21 cellular contexts compared by ENCODE assay signal in genomic region chr17:39848600-39848999, GRCh38. TPM values are rescaled to one million over a fixed set of nuclear protein-coding genes. Genes with fewer than 3 reads are reported as not detected.
A peak's percentile ranks its signal among the peaks of the same experiment; 100 is the strongest.
DNase-seq lines count a peak whose midpoint lies in the region; ATAC-seq and TF ChIP-seq lines count a peak whose summit lies in the region.
"Had no signal": no experiment of that assay in that cellular context is flagged by ENCODE, and none has a peak within 500 bp of the region (broad histone marks: within the 10 kb centered on the region; RNA-seq: fewer than 3 reads in every experiment).

No MANE protein-coding gene starts in this region.

- peak overlapping the region; percentile 30 for H3K4me3 ChIP-seq in DOHH2 (ENCODE audit: low read length)
- H3K4me3 ChIP-seq in MM.1S (ENCODE audit: low read length): 0 out of 2 replicates have a peak overlapping the region, but pooled peaks have one; percentile 12
- H3K4me3 ChIP-seq in neuronal stem cell (ENCODE audit: low read length in 2 of 2): no peak overlapping the region
- H3K4me3 ChIP-seq: lower lobe of right lung, MG63, smooth muscle cell, testis had no signal

- H3K27me3 ChIP-seq in DOHH2 (ENCODE audit: control insufficient read depth, low read length) (no peaks in the 10 kb centered on the region), MM.1S (replicated peaks; ENCODE audit: insufficient read depth, low read length) (no peaks in the 10 kb centered on the region), neuronal stem cell (ENCODE audit: control insufficient read depth in 3 of 3, insufficient read depth in 3 of 3, low read depth in 1 of 3, low read length in 3 of 3) (peaks cover 0 to 47% (median 0%) of the 10 kb centered on the region in 3 experiments)
- H3K27me3 ChIP-seq: testis had no signal

- H3K23ac ChIP-seq in neuronal stem cell (ENCODE audit: low read depth, low read length, poor library complexity): no peak overlapping the region

- no peak overlapping the region for H3K4ac ChIP-seq in neuronal stem cell (ENCODE audit: low read length)

- H2AK5ac ChIP-seq in neuronal stem cell (ENCODE audit: low read depth, low read length): no peak overlapping the region

- no peaks in the 10 kb centered on the region for H3K79me1 ChIP-seq in neuronal stem cell (ENCODE audit: low read depth, low read length)

- H4K8ac ChIP-seq in neuronal stem cell (ENCODE audit: low read depth, low read length): no peak overlapping the region

- H3K4me2 ChIP-seq in DOHH2 (ENCODE audit: low read length) (peak overlapping the region; percentile 55), MM.1S (ENCODE audit: low read depth, low read length) (peak overlapping the region; percentile 69), neuronal stem cell (ENCODE audit: insufficient read depth, low read length, poor library complexity, severe bottlenecking) (no peak overlapping the region)
- H3K4me2 ChIP-seq: smooth muscle cell had no signal

- peaks cover 69% of the 10 kb centered on the region for H3K4me1 ChIP-seq in DOHH2 (ENCODE audit: control insufficient read depth, low read length)
- H3K4me1 ChIP-seq in MM.1S (ENCODE audit: low read length): peaks cover 55% of the 10 kb centered on the region
- no peaks in the 10 kb centered on the region for H3K4me1 ChIP-seq in neuronal stem cell (ENCODE audit: control insufficient read depth in 2 of 2, insufficient read depth in 1 of 2, low read depth in 1 of 2, low read length in 2 of 2)
- H3K4me1 ChIP-seq: lower lobe of right lung, testis had no signal

- peak overlapping the region; percentile 40 for H3K9ac ChIP-seq in MM.1S (ENCODE audit: low read length)
- H3K9ac ChIP-seq in neuronal stem cell (ENCODE audit: low read depth, low read length, poor library complexity): no peak overlapping the region

- H3K9me2 ChIP-seq in DOHH2 (replicated peaks; ENCODE audit: control insufficient read depth, low read length) (no peaks in the 10 kb centered on the region), MM.1S (replicated peaks; ENCODE audit: insufficient read depth, low read length) (no peaks in the 10 kb centered on the region)

- peak overlapping the region; percentile 20 for H3K27ac Mint-ChIP-seq in activated naive CD8-positive, alpha-beta T cell treated with anti-CD3 and anti-CD28 coated beads, Interleukin-2, amount 50 U/mL, for 24 hours
- peak overlapping the region in 2 of 3 experiments; percentile 17 to 47 for H3K27ac Mint-ChIP-seq in nephron
- H3K27ac Mint-ChIP-seq: progenitor cell of endocrine pancreas had no signal

- H2AFZ ChIP-seq in MM.1S (ENCODE audit: low read length): no peak overlapping the region
- H2AFZ ChIP-seq in neuronal stem cell (ENCODE audit: low read length): no peak overlapping the region

- H3K4me3 Mint-ChIP-seq in activated naive CD8-positive, alpha-beta T cell treated with anti-CD3 and anti-CD28 coated beads, Interleukin-2, amount 50 U/mL, for 24 hours: no peak overlapping the region
- H3K4me3 Mint-ChIP-seq in nephron: no peak overlapping the region

- H3K27ac ChIP-seq in DOHH2 (ENCODE audit: low read depth, low read length): peak overlapping the region; percentile 46
- H3K27ac ChIP-seq in MM.1S (ENCODE audit: low read length): peak overlapping the region; percentile 73; the same call in 1 of the 2 replicates
- no peak overlapping the region for H3K27ac ChIP-seq in neuronal stem cell (replicated peaks; ENCODE audit: low read length)
- H3K27ac ChIP-seq: lower lobe of right lung, testis had no signal

- no peak overlapping the region for H2BK15ac ChIP-seq in neuronal stem cell (ENCODE audit: low read length)

- H3K4me1 Mint-ChIP-seq in activated naive CD8-positive, alpha-beta T cell treated with anti-CD3 and anti-CD28 coated beads, Interleukin-2, amount 50 U/mL, for 24 hours: peaks cover 78% of the 10 kb centered on the region
- H3K4me1 Mint-ChIP-seq in nephron: peaks cover 15% of the 10 kb centered on the region

- no peak overlapping the region for H2BK120ac ChIP-seq in neuronal stem cell (ENCODE audit: low read depth, low read length)

- peaks cover 12% of the 10 kb centered on the region; the same call in 1 of the 2 replicates for H4K20me1 ChIP-seq in DOHH2 (ENCODE audit: control insufficient read depth, insufficient read depth, low read depth, low read length)
- H4K20me1 ChIP-seq in MM.1S (ENCODE audit: insufficient read depth, low read length): no peaks in the 10 kb centered on the region

- H3K36me3 Mint-ChIP-seq in activated naive CD8-positive, alpha-beta T cell treated with anti-CD3 and anti-CD28 coated beads, Interleukin-2, amount 50 U/mL, for 24 hours (ENCODE audit: low read depth): peaks cover 32% of the 10 kb centered on the region
- H3K36me3 Mint-ChIP-seq in nephron (ENCODE audit: low read depth): no peaks in the 10 kb centered on the region

- H3K9me3 Mint-ChIP-seq in activated naive CD8-positive, alpha-beta T cell treated with anti-CD3 and anti-CD28 coated beads, Interleukin-2, amount 50 U/mL, for 24 hours: no peaks in the 10 kb centered on the region
- no peaks in the 10 kb centered on the region for H3K9me3 Mint-ChIP-seq in nephron

- no CpG with 5 or more reads among the region's 4 CpGs for WGBS in neuronal stem cell (ENCODE audit: extremely low coverage in 2 of 2, insufficient read length in 2 of 2, insufficient replicate concordance in 1 of 2), 2 donors

- no peaks in the 10 kb centered on the region for H3K27me3 Mint-ChIP-seq in activated naive CD8-positive, alpha-beta T cell treated with anti-CD3 and anti-CD28 coated beads, Interleukin-2, amount 50 U/mL, for 24 hours
- H3K27me3 Mint-ChIP-seq in nephron (ENCODE audit: low read depth): no peaks in the 10 kb centered on the region

- no peak overlapping the region for H2BK5ac ChIP-seq in neuronal stem cell (ENCODE audit: low read length)

- no peaks in the 10 kb centered on the region for H3K9me3 ChIP-seq in DOHH2 (ENCODE audit: control insufficient read depth, insufficient read depth, low read length)
- H3K9me3 ChIP-seq in MM.1S (replicated peaks; ENCODE audit: insufficient read depth, low read length): no peaks in the 10 kb centered on the region
- H3K9me3 ChIP-seq in neuronal stem cell (replicated peaks in 1 of 2; ENCODE audit: control insufficient read depth in 2 of 2, insufficient read depth in 1 of 2, low read depth in 1 of 2, low read length in 2 of 2): no peaks in the 10 kb centered on the region
- H3K9me3 ChIP-seq: lower lobe of right lung, MG63, testis had no signal

- H3K18ac ChIP-seq in neuronal stem cell (ENCODE audit: low read length): no peak overlapping the region

- H2BK12ac ChIP-seq in neuronal stem cell (ENCODE audit: low read length): no peak overlapping the region

- H3F3A ChIP-seq in DOHH2 (ENCODE audit: control insufficient read depth, insufficient read depth) (peaks cover 33% of the 10 kb centered on the region), MM.1S (ENCODE audit: insufficient read depth, low read length) (peaks cover 42% of the 10 kb centered on the region)

- H3K14ac ChIP-seq in neuronal stem cell (ENCODE audit: low read length): no peak overlapping the region

- no peak for ATAC-seq in activated naive CD8-positive, alpha-beta T cell treated with anti-CD3 and anti-CD28 coated beads, Interleukin-2, amount 50 U/mL, for 24 hours

- peaks cover 86% of the 10 kb centered on the region for H3K36me3 ChIP-seq in DOHH2 (ENCODE audit: control insufficient read depth, low read length)
- H3K36me3 ChIP-seq in MM.1S (replicated peaks; ENCODE audit: insufficient read depth, low read length): peaks cover 3% of the 10 kb centered on the region; the same call in 1 of the 2 replicates
- no peaks in the 10 kb centered on the region for H3K36me3 ChIP-seq in neuronal stem cell (replicated peaks in 1 of 2; ENCODE audit: control insufficient read depth in 2 of 2, insufficient read depth in 2 of 2, low read length in 2 of 2)
- H3K36me3 ChIP-seq: lower lobe of right lung, MG63 had no signal

- H3K79me2 ChIP-seq in DOHH2 (ENCODE audit: control insufficient read depth, low read length): peaks cover 96% of the 10 kb centered on the region
- peaks cover 90% of the 10 kb centered on the region for H3K79me2 ChIP-seq in MM.1S (ENCODE audit: low read length)

- no peak overlapping the region for H4K91ac ChIP-seq in neuronal stem cell (ENCODE audit: low read depth, low read length, poor library complexity)

- TF ChIP-seq CTCF in DOHH2 (IDR thresholded peaks at IDR 0.05; ENCODE audit: low read depth, low read length, poor library complexity, severe bottlenecking): no peak
- TF ChIP-seq CTCF in MM.1S (IDR thresholded peaks at IDR 0.05; ENCODE audit: low read length): no peak
- TF ChIP-seq CTCF in nephron (IDR thresholded peaks at IDR 0.05; ENCODE audit: unreplicated experiment in 3 of 3): no peak

- peak; percentile 75 for DNase-seq in MM.1S
- no peak for DNase-seq in activated naive CD8-positive, alpha-beta T cell treated with anti-CD3 and anti-CD28 coated beads, Interleukin-2, amount 50 U/mL, for 24 hours
- DNase-seq in neuronal stem cell (ENCODE audit: low spot score): no peak
- no peak for DNase-seq in occipital lobe (lab: John Stamatoyannopoulos, UW)
- no peak for DNase-seq in NCI-H748 treated with DMSO at 0.1 percent for 48 hours (lab: John Stamatoyannopoulos, UW)
- DNase-seq: activated CD4-positive, alpha-beta T cell treated with anti-CD3 and anti-CD28 coated beads, Interleukin-2, amount 50 U/mL, for 48 hours; amygdala; cerebellar nuclear complex; DMS 273 treated with DMSO at 0.1 percent for 48 hours; lower lobe of right lung; MG63; NCI-H1694 treated with DMSO at 0.1 percent for 48 hours; NCI-H345; stimulated activated CD4-positive, alpha-beta T cell treated with anti-CD3 and anti-CD28 coated beads, Interleukin-4, amount 100 ng/mL, for 4 hours; T-helper 1 cell; testis had no signal

RNA-seq across cellular contexts. Expression of gene IKZF3, which starts 15.5 kb away (rescaled TPM):
- 0.01 TPM for polyA plus RNA-seq in neuronal stem cell (2013, experiment 1 of 2)
- polyA plus RNA-seq in neuronal stem cell (2013, experiment 2 of 2): not detected
- 0.16 TPM for total RNA-seq in occipital lobe
- total RNA-seq: fibroblast of lung, progenitor cell of endocrine pancreas had no signal
- polyA plus RNA-seq: fibroblast of lung, smooth muscle cell had no signal

RNA-seq across cellular contexts. Expression of gene ZPBP2, which starts 19.4 kb away (rescaled TPM):
- not detected for polyA plus RNA-seq in neuronal stem cell (2013, experiment 1 of 2)
- not detected for polyA plus RNA-seq in neuronal stem cell (2013, experiment 2 of 2)
- not detected for total RNA-seq in occipital lobe
- total RNA-seq: fibroblast of lung, lower lobe of right lung, progenitor cell of endocrine pancreas, smooth muscle cell had no signal
- polyA plus RNA-seq: fibroblast of lung, smooth muscle cell had no signal

Comparison
In these comparisons a context has a peak if more than half of its experiments do, and no peak if none do; other contexts are left out.
1. H3K4me3 ChIP-seq: peak in DOHH2 (single experiment) and MM.1S (single experiment); none in neuronal stem cell (0 of 2).